In the genomic region with DNA sequence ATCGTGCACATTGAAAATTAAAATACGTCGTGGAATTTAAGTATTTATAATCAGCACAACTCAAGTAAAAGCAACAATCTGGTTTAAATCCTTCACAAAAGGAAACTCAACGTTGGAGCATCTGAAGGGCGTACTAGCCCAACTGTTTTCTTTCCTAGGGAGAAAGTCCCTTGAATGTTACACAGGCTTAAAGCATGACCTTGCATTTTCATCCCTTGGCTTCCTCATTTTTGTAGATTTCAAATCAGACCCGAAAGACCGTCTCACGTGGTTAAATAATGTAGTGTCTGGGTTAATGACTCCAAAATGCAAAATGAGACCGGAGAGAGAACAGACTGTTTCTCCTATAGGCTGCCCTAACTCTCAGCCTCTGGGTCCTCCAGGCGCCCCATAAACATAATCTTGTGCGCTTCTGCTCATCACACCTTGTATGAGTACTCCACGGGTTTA, we compare ENCODE assay signal across 21 cellular contexts.
DNase-seq lines count a peak whose midpoint lies in the region; ATAC-seq and TF ChIP-seq lines count a peak whose summit lies in the region.
"Had no signal": no experiment of that assay in that cellular context is flagged by ENCODE, and none has a peak within 500 bp of the region (broad histone marks: within the 10 kb centered on the region; RNA-seq: fewer than 3 reads in every experiment).

No MANE protein-coding gene starts in this region.

- TF ChIP-seq EP300 in upper lobe of left lung (IDR thresholded peaks at IDR 0.05) (no peak), esophagus muscularis mucosa (IDR thresholded peaks at IDR 0.05) (no peak)

- TF ChIP-seq POLR2A in esophagus squamous epithelium (IDR thresholded peaks at IDR 0.05) = no peak
- TF ChIP-seq POLR2A in upper lobe of left lung (IDR thresholded peaks at IDR 0.05) = peak in 1 of 4 donors; percentile 48
- TF ChIP-seq POLR2A in esophagus muscularis mucosa (IDR thresholded peaks at IDR 0.05; ENCODE audit: low read depth) = no peak

- H3K9ac ChIP-seq in SK-N-MC (ENCODE audit: insufficient read length) = no peak overlapping the region
- H3K9ac ChIP-seq: KMS-11 had no signal

- no peaks in the 10 kb centered on the region for H3K9me3 ChIP-seq in SK-N-MC (ENCODE audit: low read depth, low read length)
- no peaks in the 10 kb centered on the region for H3K9me3 ChIP-seq in esophagus squamous epithelium
- no peaks in the 10 kb centered on the region for H3K9me3 ChIP-seq in upper lobe of left lung
- H3K9me3 ChIP-seq in esophagus muscularis mucosa = no peaks in the 10 kb centered on the region
- H3K9me3 ChIP-seq: left lung, prostate gland had no signal

- ATAC-seq in upper lobe of left lung (ENCODE audit: low FRiP score in 2 of 2) = peak in 1 of 2 donors; percentile 44
- ATAC-seq: activated T-cell treated with anti-CD3 and anti-CD28 coated beads, Interleukin-2, amount 50 U/mL, for 4 hours; left lung had no signal

- H3K4me3 Mint-ChIP-seq in activated T-helper 1 cell treated with anti-CD3 and anti-CD28 coated beads, Interleukin-12 subunit alpha, Interleukin-12 subunit beta, Interleukin-2, Interleukin-4 antibody, amounts not matched to agents 30 ng/mL and 10 ng/mL and 1 ng/mL, durations not matched to agents 14 hours and 24 hours and 36 hours = no peak overlapping the region
- H3K4me3 Mint-ChIP-seq: activated T-cell treated with anti-CD3 and anti-CD28 coated beads, Interleukin-2, amount 50 U/mL, for 4 hours; CD4-positive, alpha-beta memory T cell; type B pancreatic cell had no signal

- H3K4me1 ChIP-seq in esophagus squamous epithelium (peaks cover 26 to 34% (median 27%) of the 10 kb centered on the region in 3 donors), upper lobe of left lung (peaks cover 22 to 35% (median 24%) of the 10 kb centered on the region in 4 donors), esophagus muscularis mucosa (peaks cover 15 to 16% (median 15%) of the 10 kb centered on the region in 4 donors)
- H3K4me1 ChIP-seq: prostate gland had no signal

- no peak overlapping the region for H3K27ac Mint-ChIP-seq in activated T-helper 1 cell treated with anti-CD3 and anti-CD28 coated beads, Interleukin-12 subunit alpha, Interleukin-12 subunit beta, Interleukin-2, Interleukin-4 antibody, amounts not matched to agents 30 ng/mL and 10 ng/mL and 1 ng/mL, durations not matched to agents 14 hours and 24 hours and 36 hours
- H3K27ac Mint-ChIP-seq: CD4-positive, alpha-beta memory T cell; type B pancreatic cell had no signal

- no peak for TF ChIP-seq CTCF in esophagus squamous epithelium (IDR thresholded peaks at IDR 0.05)
- TF ChIP-seq CTCF in upper lobe of left lung (IDR thresholded peaks at IDR 0.05) = no peak
- no peak for TF ChIP-seq CTCF in esophagus muscularis mucosa (IDR thresholded peaks at IDR 0.05)

- H3K36me3 ChIP-seq in SK-N-MC (ENCODE audit: insufficient read depth, low read length) = no peaks in the 10 kb centered on the region
- no peaks in the 10 kb centered on the region for H3K36me3 ChIP-seq in esophagus squamous epithelium
- no peaks in the 10 kb centered on the region for H3K36me3 ChIP-seq in upper lobe of left lung
- no peaks in the 10 kb centered on the region for H3K36me3 ChIP-seq in esophagus muscularis mucosa
- H3K36me3 ChIP-seq: cardiac muscle cell, left lung, prostate gland had no signal

- intact Hi-C loops in esophagus squamous epithelium (cut with DNase I) (no loop called here), esophagus muscularis mucosa (cut with DNase I) (loop anchor here (10.0 kb wide), 1 partner anchor 184 kb away; no protein-coding TSS in a partner anchor)
- intact Hi-C loops in activated T-helper 1 cell treated with anti-CD3 and anti-CD28 coated beads, Interleukin-12 subunit alpha, Interleukin-12 subunit beta, Interleukin-2, Interleukin-4 antibody, amounts not matched to agents 30 ng/mL and 10 ng/mL and 1 ng/mL, durations not matched to agents 14 hours and 24 hours and 36 hours (cut with micrococcal nuclease) = loop anchor here (5.0 kb wide), 1 partner anchor 106 kb away; no protein-coding TSS in a partner anchor

- peaks cover 3% of the 10 kb centered on the region for H3K9me3 Mint-ChIP-seq in activated T-helper 1 cell treated with anti-CD3 and anti-CD28 coated beads, Interleukin-12 subunit alpha, Interleukin-12 subunit beta, Interleukin-2, Interleukin-4 antibody, amounts not matched to agents 30 ng/mL and 10 ng/mL and 1 ng/mL, durations not matched to agents 14 hours and 24 hours and 36 hours
- H3K9me3 Mint-ChIP-seq: activated T-cell treated with anti-CD3 and anti-CD28 coated beads, Interleukin-2, amount 50 U/mL, for 4 hours; CD4-positive, alpha-beta memory T cell had no signal

- H3K27me3 Mint-ChIP-seq in activated T-helper 1 cell treated with anti-CD3 and anti-CD28 coated beads, Interleukin-12 subunit alpha, Interleukin-12 subunit beta, Interleukin-2, Interleukin-4 antibody, amounts not matched to agents 30 ng/mL and 10 ng/mL and 1 ng/mL, durations not matched to agents 14 hours and 24 hours and 36 hours (ENCODE audit: insufficient read depth) = peaks cover 14% of the 10 kb centered on the region
- H3K27me3 Mint-ChIP-seq: type B pancreatic cell had no signal

- H3K27me3 ChIP-seq in esophagus squamous epithelium (no peaks in the 10 kb centered on the region), upper lobe of left lung (no peaks in the 10 kb centered on the region), esophagus muscularis mucosa (peaks cover 0 to 23% (median 0%) of the 10 kb centered on the region in 4 donors)
- H3K27me3 ChIP-seq: cardiac muscle cell, left lung had no signal

- H3K4me3 ChIP-seq in SK-N-MC (no peak overlapping the region), esophagus squamous epithelium (no peak overlapping the region), upper lobe of left lung (no peak overlapping the region), esophagus muscularis mucosa (no peak overlapping the region)
- H3K4me3 ChIP-seq: cardiac muscle cell, left lung, prostate gland, smooth muscle cell had no signal

- 78 to 92% methylated on average over 12 of the region's 12 CpGs for WGBS in esophagus squamous epithelium, 2 donors
- 69 to 72% methylated on average over 12 of the region's 12 CpGs for WGBS in upper lobe of left lung, 2 donors
- 75% methylated on average over 12 of the region's 12 CpGs for WGBS in esophagus muscularis mucosa

- H3K4me1 Mint-ChIP-seq in activated T-helper 1 cell treated with anti-CD3 and anti-CD28 coated beads, Interleukin-12 subunit alpha, Interleukin-12 subunit beta, Interleukin-2, Interleukin-4 antibody, amounts not matched to agents 30 ng/mL and 10 ng/mL and 1 ng/mL, durations not matched to agents 14 hours and 24 hours and 36 hours (ENCODE audit: low read depth) = peaks cover 42% of the 10 kb centered on the region

- H3K27ac ChIP-seq in SK-N-MC (peak overlapping the region; percentile 22; the same call in 1 of the 2 replicates), esophagus squamous epithelium (peak overlapping the region in 3 of 4 donors; percentile 18 to 92 (median 87)), upper lobe of left lung (peak overlapping the region; percentile 43 to 95 (median 74)), esophagus muscularis mucosa (replicated peaks in 1 of 4) (no peak overlapping the region)
- H3K27ac ChIP-seq: 22Rv1, cardiac muscle cell, KMS-11, prostate gland had no signal

- peaks cover 1% of the 10 kb centered on the region for H3K36me3 Mint-ChIP-seq in activated T-helper 1 cell treated with anti-CD3 and anti-CD28 coated beads, Interleukin-12 subunit alpha, Interleukin-12 subunit beta, Interleukin-2, Interleukin-4 antibody, amounts not matched to agents 30 ng/mL and 10 ng/mL and 1 ng/mL, durations not matched to agents 14 hours and 24 hours and 36 hours (ENCODE audit: low read depth)
- H3K36me3 Mint-ChIP-seq: CD4-positive, alpha-beta memory T cell; type B pancreatic cell had no signal

- DNase-seq in SIG-M5 treated with dmso at 0.1 percent for 504 hours (lab: John Stamatoyannopoulos, UW; ENCODE audit: unreplicated experiment) (peak; percentile 80), SIG-M5 (lab: John Stamatoyannopoulos, UW) (no peak), SK-N-MC (ENCODE audit: low read depth, low spot score) (no peak), esophagus squamous epithelium (lab: John Stamatoyannopoulos, UW) (no peak), upper lobe of left lung (no peak), dedifferentiated amniotic fluid mesenchymal stem cell (ENCODE audit: extremely low spot score) (no peak), esophagus muscularis mucosa (ENCODE audit: extremely low spot score) (no peak)
- no peak for DNase-seq in activated T-helper 1 cell treated with anti-CD3 and anti-CD28 coated beads, Interleukin-12 subunit alpha, Interleukin-12 subunit beta, Interleukin-2, Interleukin-4 antibody, amounts not matched to agents 30 ng/mL and 10 ng/mL and 1 ng/mL, durations not matched to agents 14 hours and 24 hours and 36 hours (ENCODE audit: low spot score)
- DNase-seq: activated CD4-positive, alpha-beta T cell treated with anti-CD3 and anti-CD28 coated beads, Interleukin-2, amount 50 U/mL, for 48 hours; activated T-cell treated with anti-CD3 and anti-CD28 coated beads, Interleukin-2, amount 50 U/mL, for 4 hours; CD4-positive, alpha-beta memory T cell; effector memory CD4-positive, alpha-beta T cell; left lung; NCI-H1436 treated with DMSO at 0.1 percent for 48 hours; NK-92 treated with Interleukin-12 subunit alpha and Interleukin-12 subunit beta, amount 100 ng/mL, for 24 hours had no signal

Comparison
In these comparisons a context has a peak if more than half of its experiments do, and no peak if none do; other contexts are left out.
1. H3K27ac ChIP-seq: peak in SK-N-MC (single experiment), esophagus squamous epithelium (3 of 4) and upper lobe of left lung (4 of 4); none in esophagus muscularis mucosa (0 of 4).